8 cellular contexts compared by ENCODE assay signal in genomic region chr16:84616515-84616914, GRCh38. TPM values are rescaled to one million over a fixed set of nuclear protein-coding genes. Genes with fewer than 3 reads are reported as not detected.
DNase-seq lines count a peak whose midpoint lies in the region; ATAC-seq, FAIRE-seq and TF ChIP-seq lines count a peak whose summit lies in the region.

No MANE protein-coding gene starts in this region.

- H3K27ac ChIP-seq in BLaER1 (no peak overlapping the region), HUES6 (ENCODE audit: low read depth, low read length) (no peak overlapping the region), astrocyte (ENCODE audit: low read depth, low read length) (peak overlapping the region; percentile 0), lung (ENCODE audit: low read depth in 1 of 2, low read length in 1 of 2) (peak overlapping the region in 1 of 2 donors; percentile 11)

- peaks cover 42% of the 10 kb centered on the region; the same call in 1 of the 2 replicates for H4K20me1 ChIP-seq in BLaER1
- H4K20me1 ChIP-seq in astrocyte (ENCODE audit: insufficient read depth, low read length), result peaks cover 61% of the 10 kb centered on the region

- peak overlapping the region; percentile 100 for H3K4me2 ChIP-seq in BLaER1
- H3K4me2 ChIP-seq in astrocyte (ENCODE audit: low read length), result peak overlapping the region; percentile 94

- H3K4me3 Mint-ChIP-seq in astrocyte (ENCODE audit: unreplicated experiment), result peak overlapping the region; percentile 97

- H3K9me3 ChIP-seq in BLaER1 (no peaks in the 10 kb centered on the region), HUES6 (ENCODE audit: control insufficient read depth, insufficient read depth, low read depth, low read length) (no peaks in the 10 kb centered on the region), astrocyte (ENCODE audit: insufficient read depth, low read depth, low read length) (no peaks in the 10 kb centered on the region), lung (ENCODE audit: control insufficient read depth in 2 of 2, insufficient read depth in 1 of 2, low read length in 1 of 2) (no peaks in the 10 kb centered on the region)

- H3K79me2 ChIP-seq in astrocyte (ENCODE audit: insufficient read depth, low read length), result peaks cover 61% of the 10 kb centered on the region

- no peak overlapping the region for H2AFZ ChIP-seq in astrocyte (ENCODE audit: low read depth, low read length)

- H3K27me3 ChIP-seq in BLaER1 (peaks cover 19% of the 10 kb centered on the region), HUES6 (ENCODE audit: control insufficient read depth, insufficient read depth, low read length) (peaks cover 9% of the 10 kb centered on the region), astrocyte (ENCODE audit: insufficient read depth, low read length) (no peaks in the 10 kb centered on the region), lung (ENCODE audit: control insufficient read depth, insufficient read depth) (no peaks in the 10 kb centered on the region)

- no peaks in the 10 kb centered on the region for H3K9me3 Mint-ChIP-seq in astrocyte (ENCODE audit: unreplicated experiment)

- DNase-seq in astrocyte (ENCODE audit: low read depth) (no peak), lung (ENCODE audit: low spot score) (no peak), NCI-H1048 (lab: John Stamatoyannopoulos, UW) (no peak), iPS-NIHi11 (ENCODE audit: low spot score) (no peak)

- H3K9ac ChIP-seq in BLaER1 (peak overlapping the region; percentile 81; the same call in 1 of the 2 replicates), HUES6 (ENCODE audit: low read length) (peak overlapping the region; percentile 79), astrocyte (ENCODE audit: low read length) (peak overlapping the region; percentile 81)

- H3K4me3 ChIP-seq in BLaER1 (peak overlapping the region; percentile 85), HUES6 (ENCODE audit: low read depth, low read length) (peak overlapping the region; percentile 90), astrocyte (ENCODE audit: insufficient read depth, low read depth, low read length) (peak overlapping the region; percentile 85), lung (peak overlapping the region; percentile 78)

- WGBS in lung, 2 donors, result 41 to 56% methylated on average over 13 of the region's 13 CpGs

- H3K4me1 ChIP-seq in BLaER1 (peaks cover 62% of the 10 kb centered on the region), HUES6 (ENCODE audit: control insufficient read depth, insufficient read depth, low read length) (peaks cover 35% of the 10 kb centered on the region), astrocyte (ENCODE audit: insufficient read depth, low read length) (peaks cover 27% of the 10 kb centered on the region), lung (ENCODE audit: control insufficient read depth in 2 of 2, insufficient read depth in 2 of 2, low read length in 2 of 2) (peaks cover 0 to 18% of the 10 kb centered on the region in 2 donors)

- no peak for FAIRE-seq in astrocyte (lab: Jason Lieb, UNC)

- peaks cover 15% of the 10 kb centered on the region for H3K36me3 Mint-ChIP-seq in astrocyte (ENCODE audit: low read depth, unreplicated experiment)

- peaks cover 38% of the 10 kb centered on the region for H3K4me1 Mint-ChIP-seq in astrocyte (ENCODE audit: low read depth, unreplicated experiment)

- no peaks in the 10 kb centered on the region for H3K27me3 Mint-ChIP-seq in astrocyte (ENCODE audit: low read depth, unreplicated experiment)

- H3K36me3 ChIP-seq in BLaER1 (no peaks in the 10 kb centered on the region; the same call in 1 of the 2 replicates), HUES6 (ENCODE audit: control insufficient read depth, insufficient read depth, low read length) (peaks cover 25% of the 10 kb centered on the region), astrocyte (ENCODE audit: insufficient read depth, low read length) (peaks cover 17% of the 10 kb centered on the region), lung (ENCODE audit: control insufficient read depth in 2 of 2, insufficient read depth in 2 of 2, low read length in 2 of 2) (no peaks in the 10 kb centered on the region)

- no peak for ATAC-seq in lung (ENCODE audit: insufficient read depth, low FRiP score)
- ATAC-seq in GM21526 (IDR thresholded peaks at IDR 0.05; ENCODE audit: low FRiP score, unreplicated experiment), result no peak
- no peak for ATAC-seq in HG02678 (IDR thresholded peaks at IDR 0.05; ENCODE audit: unreplicated experiment)

- TF ChIP-seq CTCF in astrocyte (IDR thresholded peaks at IDR 0.05; ENCODE audit: insufficient read depth, low read depth, low read length) (no peak), lung (IDR thresholded peaks at IDR 0.05; ENCODE audit: control extremely low read depth, extremely low read depth) (no peak)

- peak overlapping the region; percentile 69 for H3K27ac Mint-ChIP-seq in astrocyte (ENCODE audit: unreplicated experiment)

RNA-seq across cellular contexts. Expression of gene COTL1, which starts 1.4 kb away (rescaled TPM):
- total RNA-seq in astrocyte, result 300 and 359 TPM in 2 replicates
- 100 to 1,000 TPM in 1 of 2 donors, 10 to 100 TPM in 1; 62.4 to 204 TPM for total RNA-seq in lung
- polyA plus RNA-seq in lung, result 100 to 1,000 TPM in 1 of 2 donors, 10 to 100 TPM in 1; 80.1 to 223 TPM

RNA-seq across cellular contexts. Expression of gene KLHL36, which starts 31.8 kb away (rescaled TPM):
- 46.3 and 49.0 TPM in 2 replicates for total RNA-seq in astrocyte
- 10 to 100 TPM; 36.9 to 52.7 TPM for total RNA-seq in lung
- 10 to 100 TPM; 18.1 to 27.7 TPM for polyA plus RNA-seq in lung
